Comparison of ENCODE assay signal across 8 cellular contexts in genomic region chr5:77086611-77087483, GRCh38. TPM values are rescaled to one million over a fixed set of nuclear protein-coding genes. Genes with fewer than 3 reads are reported as not detected.
DNase-seq lines count a peak whose midpoint lies in the region; ATAC-seq and TF ChIP-seq lines count a peak whose summit lies in the region.

Gene ZBED3, minus strand, starts transcription at chr5:77087285. Its CDS starts 9,407 bp downstream, at chr5:77077878.

- peaks cover under 1% of the 10 kb centered on the region for H3K4me1 ChIP-seq in foreskin keratinocyte

- ATAC-seq in GM21529 (IDR thresholded peaks at IDR 0.05; ENCODE audit: unreplicated experiment) (peak; percentile 72), foreskin keratinocyte (peak; percentile 84)

- peaks cover 10% of the 10 kb centered on the region for H3K9me3 Mint-ChIP-seq in neural crest cell

- no peak within 1 kb of the TSS for H3K27ac ChIP-seq in foreskin keratinocyte
- H3K27ac ChIP-seq in temporal lobe (ENCODE audit: low read depth, low read length), result peak within 1 kb of the TSS; percentile 89

- H3K36me3 Mint-ChIP-seq in neural crest cell (ENCODE audit: low read depth), result peaks cover 35% of the 10 kb centered on the region

- peaks cover 38% of the 10 kb centered on the region for H3K4me1 Mint-ChIP-seq in neural crest cell

- DNase-seq in DMS114 treated with DMSO at 0.1 percent for 48 hours (lab: John Stamatoyannopoulos, UW; ENCODE audit: unreplicated experiment), result peak; percentile 66
- peak; percentile 68 for DNase-seq in LHCN-M2 (ENCODE audit: low read depth)
- peak; percentile 48 to 81 for DNase-seq in SHP77 (lab: John Stamatoyannopoulos, UW)
- DNase-seq in activated naive CD4-positive, alpha-beta T cell treated with Interleukin-2 at 50 U/mL for 16 hours, result peak; percentile 47
- DNase-seq in foreskin keratinocyte, result peak; percentile 32 to 52
- peak; percentile 54 for DNase-seq in neural crest cell (ENCODE audit: low read depth, low spot score)

- no peaks in the 10 kb centered on the region for H3K27me3 Mint-ChIP-seq in neural crest cell (ENCODE audit: low read depth)

- TF ChIP-seq CTCF in foreskin keratinocyte (conservative IDR thresholded peaks at IDR 0.05) (peak; percentile 6), neural crest cell (conservative IDR thresholded peaks at IDR 0.05) (peak; percentile 46)

- H3K4me3 Mint-ChIP-seq in neural crest cell, result peak within 1 kb of the TSS; percentile 96

- no peaks in the 10 kb centered on the region for H3K27me3 ChIP-seq in foreskin keratinocyte

- H3K27ac Mint-ChIP-seq in neural crest cell (ENCODE audit: unreplicated experiment), result peak within 1 kb of the TSS; percentile 100

RNA-seq across cellular contexts. Expression of gene ZBED3, which starts in this region (rescaled TPM):
- 0.19 and 0.98 TPM in 2 replicates for total RNA-seq in LHCN-M2 (2014; rRNA removed)
- 1.2 TPM for polyA plus RNA-seq in LHCN-M2 (2012)
- total RNA-seq in foreskin keratinocyte, result 0.42 and 0.82 TPM in 2 replicates
- 0.48 and 0.65 TPM in 2 replicates for polyA plus RNA-seq in foreskin keratinocyte
- total RNA-seq in neural crest cell, result 12.1 and 12.2 TPM in 2 replicates
- 3.2 TPM for total RNA-seq in temporal lobe

Comparison
In these comparisons a context has a peak if more than half of its experiments do, and no peak if none do; other contexts are left out.
1. Peak in DNase-seq and ATAC-seq in foreskin keratinocyte; RNA of the gene not detected or under 1 TPM.